ENCODE assay signal across 1 cellular context in the genomic region with DNA sequence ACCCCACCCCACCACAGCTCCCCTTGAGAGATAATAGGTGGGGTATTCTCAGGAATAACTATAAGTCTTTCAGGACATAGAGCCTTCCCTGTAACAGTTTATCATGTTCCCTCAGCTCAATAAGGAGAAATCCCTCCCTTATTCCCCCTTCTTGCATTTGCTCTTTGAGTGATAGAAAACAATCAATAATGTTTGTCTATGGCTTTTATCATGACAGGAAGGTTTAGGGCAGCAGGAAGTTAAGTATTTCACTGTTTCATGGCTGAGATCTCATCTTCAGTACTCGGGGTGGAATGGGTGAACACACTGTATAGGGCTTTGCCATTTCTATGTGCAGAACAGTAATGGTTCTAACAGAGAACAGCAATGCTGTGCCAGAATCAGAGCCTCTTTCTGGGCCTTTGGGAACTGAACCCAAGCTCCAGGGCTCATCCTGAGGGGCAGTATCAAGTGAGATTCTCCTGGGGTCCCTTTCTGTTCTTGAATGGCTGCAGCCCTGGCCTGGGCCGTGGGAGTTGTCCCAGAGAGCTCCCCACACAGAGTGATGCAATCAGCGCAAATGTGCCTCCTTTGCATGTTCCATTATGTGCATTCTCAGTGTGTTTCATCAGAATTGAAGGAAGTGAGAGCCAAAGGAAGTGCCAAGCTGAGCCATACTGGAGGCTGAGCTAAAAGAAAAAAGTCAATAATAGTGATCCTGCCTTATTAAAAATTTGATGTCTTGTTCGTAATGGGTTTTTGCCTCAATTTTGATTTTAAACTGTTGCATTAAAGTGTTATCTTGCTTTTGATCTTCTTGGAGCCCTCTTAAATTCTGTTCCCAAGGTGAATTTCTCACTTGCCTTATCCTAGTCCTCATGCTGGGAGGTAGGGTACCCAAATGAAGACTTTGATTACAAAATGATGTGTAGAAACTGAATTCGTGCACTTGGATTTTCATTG.
TF ChIP-seq lines count a peak whose summit lies in the region.

No MANE protein-coding gene starts in this region.

TF ChIP-seq in SK-N-SH, 30 proteins besides CTCF, POLR2A, EP300 and RAD21 (continued from another document):
- no peak for TF ChIP-seq ZBTB33 (IDR thresholded peaks at IDR 0.05; ENCODE audit: borderline replicate concordance, low read depth)
- no peak for TF ChIP-seq TEAD4 (IDR thresholded peaks at IDR 0.05; ENCODE audit: borderline replicate concordance, insufficient read depth)
- no peak for TF ChIP-seq JUND (IDR thresholded peaks at IDR 0.05)
- TF ChIP-seq MAX (IDR thresholded peaks at IDR 0.05; ENCODE audit: low read depth), result no peak
- no peak for TF ChIP-seq SIN3A (IDR thresholded peaks at IDR 0.05; ENCODE audit: borderline replicate concordance, low read depth, low read length)
- TF ChIP-seq GATA2 (CRISPR knock-in tag; IDR thresholded peaks at IDR 0.05), result no peak
- TF ChIP-seq FOXJ3 (CRISPR knock-in tag; IDR thresholded peaks at IDR 0.05), result no peak
- no peak for TF ChIP-seq POLR2AphosphoS5 (IDR thresholded peaks at IDR 0.05; ENCODE audit: low read depth, low read length)
- no peak for TF ChIP-seq RFX5 (IDR thresholded peaks at IDR 0.05; ENCODE audit: low read length)
- TF ChIP-seq TCF12 (IDR thresholded peaks at IDR 0.05), result no peak
- no peak for TF ChIP-seq TAF1 (IDR thresholded peaks at IDR 0.05; ENCODE audit: borderline replicate concordance, low read depth, low read length)
- no peak for TF ChIP-seq MEF2A (IDR thresholded peaks at IDR 0.05; ENCODE audit: borderline replicate concordance, low read depth)
- TF ChIP-seq, protein P1, sequence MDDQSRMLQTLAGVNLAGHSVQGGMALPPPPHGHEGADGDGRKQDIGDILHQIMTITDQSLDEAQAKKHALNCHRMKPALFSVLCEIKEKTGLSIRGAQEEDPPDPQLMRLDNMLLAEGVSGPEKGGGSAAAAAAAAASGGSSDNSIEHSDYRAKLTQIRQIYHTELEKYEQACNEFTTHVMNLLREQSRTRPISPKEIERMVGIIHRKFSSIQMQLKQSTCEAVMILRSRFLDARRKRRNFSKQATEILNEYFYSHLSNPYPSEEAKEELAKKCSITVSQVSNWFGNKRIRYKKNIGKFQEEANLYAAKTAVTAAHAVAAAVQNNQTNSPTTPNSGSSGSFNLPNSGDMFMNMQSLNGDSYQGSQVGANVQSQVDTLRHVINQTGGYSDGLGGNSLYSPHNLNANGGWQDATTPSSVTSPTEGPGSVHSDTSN (IDR thresholded peaks at IDR 0.05), result no peak
- TF ChIP-seq REST (IDR thresholded peaks at IDR 0.05; ENCODE audit: low read depth, low read length), result no peak
- no peak for TF ChIP-seq EZH2phosphoT487 (IDR thresholded peaks at IDR 0.05; ENCODE audit: borderline replicate concordance, low read depth)
